In the genomic region with DNA sequence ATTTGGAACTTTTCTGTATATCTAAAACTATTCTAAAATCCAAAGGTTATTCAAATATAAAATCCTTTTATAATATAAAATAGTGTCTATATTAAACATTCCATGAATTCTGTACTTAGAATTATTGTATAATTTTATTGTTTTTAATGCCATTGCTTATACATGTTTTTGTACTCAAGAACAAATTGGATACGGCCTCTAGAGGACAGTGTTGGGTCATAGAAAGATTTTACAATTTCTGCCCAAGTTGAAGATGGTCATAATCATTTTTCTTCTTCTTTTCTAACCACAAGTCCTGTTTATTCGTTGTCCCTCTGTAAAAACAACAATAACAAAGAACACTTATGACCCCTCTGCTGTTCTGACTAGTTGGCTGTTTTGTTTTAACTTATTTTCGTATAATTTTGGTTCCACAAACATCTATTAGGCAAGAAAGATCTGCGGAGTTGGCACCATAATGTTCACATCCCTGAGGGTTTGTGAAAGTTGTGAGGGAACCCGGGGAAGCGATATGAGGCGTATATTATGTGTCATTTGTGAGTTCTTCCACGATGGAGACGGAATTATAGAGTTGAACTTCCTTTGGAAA, we compare ENCODE assay signal across 8 cellular contexts.
DNase-seq lines count a peak whose midpoint lies in the region; ATAC-seq and TF ChIP-seq lines count a peak whose summit lies in the region.

No MANE protein-coding gene starts in this region.

- H3K9ac ChIP-seq in SU-DHL-6 (ENCODE audit: low read length): no peak overlapping the region

- no peak overlapping the region for H3K27ac Mint-ChIP-seq in activated naive CD4-positive, alpha-beta T cell treated with anti-CD3 and anti-CD28 coated beads, Interleukin-2, amount 50 U/mL, for 72 hours

- no peaks in the 10 kb centered on the region for H3K36me3 ChIP-seq in SU-DHL-6 (ENCODE audit: low read length)

- H3K9me3 Mint-ChIP-seq in activated naive CD4-positive, alpha-beta T cell treated with anti-CD3 and anti-CD28 coated beads, Interleukin-2, amount 50 U/mL, for 72 hours: no peaks in the 10 kb centered on the region

- H2AFZ ChIP-seq in SU-DHL-6 (ENCODE audit: low read depth, low read length, severe bottlenecking): no peak overlapping the region

- H3K79me2 ChIP-seq in SU-DHL-6 (ENCODE audit: insufficient read depth, low read length): no peaks in the 10 kb centered on the region

- no peaks in the 10 kb centered on the region for H3K9me2 ChIP-seq in SU-DHL-6 (replicated peaks; ENCODE audit: insufficient read depth, low read length)

- intact Hi-C loops in left colon (cut with DNase I, micrococcal nuclease): no loop called here

- no peaks in the 10 kb centered on the region for H3K27me3 ChIP-seq in SU-DHL-6 (ENCODE audit: low read length)

- H3K4me3 ChIP-seq in HFF-Myc (replicated peaks; ENCODE audit: low read depth, low read length) (no peak overlapping the region), SU-DHL-6 (ENCODE audit: insufficient read depth, low read length, poor library complexity, severe bottlenecking) (no peak overlapping the region)

- H3K4me2 ChIP-seq in SU-DHL-6 (ENCODE audit: low read depth, low read length, poor library complexity, severe bottlenecking): no peak overlapping the region

- no peak overlapping the region for H3K27ac ChIP-seq in SU-DHL-6 (ENCODE audit: low read depth, low read length)

- DNase-seq in CD1c-positive myeloid dendritic cell (ENCODE audit: extremely low spot score) (peak; percentile 48), HFF-Myc (ENCODE audit: extremely low read depth, low read depth) (no peak), iris pigment epithelial cell (ENCODE audit: low read depth) (peak; percentile 74), left colon (no peak)
- no peak for DNase-seq in activated naive CD4-positive, alpha-beta T cell treated with anti-CD3 and anti-CD28 coated beads, Interleukin-2, amount 50 U/mL, for 72 hours (ENCODE audit: low spot score in 2 of 2)
- no peak for DNase-seq in NK-92 treated with Interleukin-12 subunit alpha and Interleukin-12 subunit beta, amount 100 ng/mL, for 24 hours (lab: John Stamatoyannopoulos, UW)

- H4K20me1 ChIP-seq in SU-DHL-6 (ENCODE audit: low read depth, low read length): no peaks in the 10 kb centered on the region

- H3K36me3 Mint-ChIP-seq in activated naive CD4-positive, alpha-beta T cell treated with anti-CD3 and anti-CD28 coated beads, Interleukin-2, amount 50 U/mL, for 72 hours: no peaks in the 10 kb centered on the region

- no peaks in the 10 kb centered on the region for H3K9me3 ChIP-seq in SU-DHL-6 (ENCODE audit: insufficient read depth, low read length)

- TF ChIP-seq CTCF in HFF-Myc (IDR thresholded peaks at IDR 0.05; ENCODE audit: low read depth, low read length, missing control alignments) (peak; percentile 56), SU-DHL-6 (IDR thresholded peaks at IDR 0.05; ENCODE audit: insufficient read depth, low read length, poor library complexity, severe bottlenecking) (peak; percentile 59)

- no peak for ATAC-seq in activated naive CD4-positive, alpha-beta T cell treated with anti-CD3 and anti-CD28 coated beads, Interleukin-2, amount 50 U/mL, for 72 hours
- ATAC-seq in HG03442 (IDR thresholded peaks at IDR 0.05; ENCODE audit: unreplicated experiment): no peak
- ATAC-seq in left colon: no peak

- no peaks in the 10 kb centered on the region for H3F3A ChIP-seq in SU-DHL-6 (ENCODE audit: insufficient read depth)

Comparison
In these comparisons a context has a peak if more than half of its experiments do, and no peak if none do; other contexts are left out.
1. DNase-seq: peak in CD1c-positive myeloid dendritic cell (single experiment) and iris pigment epithelial cell (single experiment); none in HFF-Myc (single experiment), activated naive CD4-positive, alpha-beta T cell treated with anti-CD3 and anti-CD28 coated beads, Interleukin-2, amount 50 U/mL, for 72 hours (0 of 2), left colon (0 of 2) and NK-92 treated with Interleukin-12 subunit alpha and Interleukin-12 subunit beta, amount 100 ng/mL, for 24 hours (single experiment).